In the genomic region with DNA sequence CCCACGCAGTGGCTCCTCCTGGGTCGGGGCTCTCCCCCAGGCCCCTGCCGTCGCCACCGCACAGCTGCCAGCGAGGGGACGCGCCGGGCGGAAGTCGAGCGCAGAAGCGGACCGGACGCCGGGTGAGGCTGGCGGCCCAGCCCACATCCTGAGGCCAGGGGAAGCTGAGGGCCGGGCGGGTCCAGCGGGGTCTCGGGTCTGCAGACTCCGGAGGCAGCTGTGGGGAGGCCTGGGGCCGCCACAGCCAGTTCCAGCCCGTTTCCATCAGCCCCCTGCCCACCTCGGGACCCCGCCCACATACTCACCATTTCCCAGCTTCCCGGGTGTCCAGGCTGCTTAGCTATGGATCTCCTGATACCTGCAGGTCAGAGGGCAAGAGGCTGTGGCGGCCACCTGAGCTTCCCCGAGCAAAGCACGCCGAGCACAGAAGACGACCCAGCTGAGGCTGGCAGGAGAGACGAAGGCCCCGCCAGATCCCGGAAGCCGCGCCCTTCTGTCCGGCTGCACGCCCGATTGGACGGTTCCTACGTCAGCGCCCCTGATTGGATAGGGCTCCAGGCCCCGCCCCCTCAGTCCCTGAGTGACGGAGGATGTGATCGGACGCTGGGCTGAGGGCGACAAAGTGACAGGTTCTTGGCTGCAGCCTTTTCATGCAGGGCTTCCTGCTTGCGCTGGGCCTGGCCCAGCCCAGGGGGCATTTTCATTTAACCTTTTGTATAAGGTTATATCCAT, we compare ENCODE assay signal across 9 cellular contexts. TPM values are rescaled to one million over a fixed set of nuclear protein-coding genes. Genes with fewer than 3 reads are reported as not detected.
DNase-seq lines count a peak whose midpoint lies in the region; ATAC-seq lines count a peak whose summit lies in the region.
"Had no signal": no experiment of that assay in that cellular context is flagged by ENCODE, and none has a peak within 500 bp of the region (broad histone marks: within the 10 kb centered on the region; RNA-seq: fewer than 3 reads in every experiment).

No MANE protein-coding gene starts in this region.

- intact Hi-C loops in activated CD4-positive, alpha-beta T cell treated with anti-CD3 and anti-CD28 coated beads, Interleukin-2, amount 10 ng/mL, durations not matched to agents 24 days and 14 days (cut with micrococcal nuclease): loop anchor here (1.0 to 5.0 kb wide), 6 partner anchors 38 to 1617 kb away; partner anchors contain the start of genes SH3BP5L, ZNF124, ZNF496 and ZNF669

- peak overlapping the region; percentile 90 to 99 (median 94) for H3K27ac ChIP-seq in BLaER1 treated with 17β-estradiol and CSF1 and Interleukin-3, amounts not matched to agents 10 nM and 100 nM

- peak overlapping the region; percentile 95 for H3K4me3 Mint-ChIP-seq in activated CD4-positive, alpha-beta T cell treated with anti-CD3 and anti-CD28 coated beads, Interleukin-2, amount 10 ng/mL, durations not matched to agents 24 days and 14 days

- H3K36me3 ChIP-seq in BLaER1 treated with 17β-estradiol and CSF1 and Interleukin-3, amounts not matched to agents 10 nM and 100 nM: peaks cover 35 to 40% (median 38%) of the 10 kb centered on the region in 11 experiments

- peaks cover 4% of the 10 kb centered on the region for H3K27me3 Mint-ChIP-seq in activated CD4-positive, alpha-beta T cell treated with anti-CD3 and anti-CD28 coated beads, Interleukin-2, amount 10 ng/mL, durations not matched to agents 24 days and 14 days

- peak overlapping the region; percentile 90 to 96 (median 94) for H3K4me3 ChIP-seq in BLaER1 treated with 17β-estradiol and CSF1 and Interleukin-3, amounts not matched to agents 10 nM and 100 nM

- peak overlapping the region; percentile 91 to 98 (median 94) for H3K9ac ChIP-seq in BLaER1 treated with 17β-estradiol and CSF1 and Interleukin-3, amounts not matched to agents 10 nM and 100 nM

- peaks cover 29 to 39% (median 36%) of the 10 kb centered on the region in 11 experiments for H3K9me3 ChIP-seq in BLaER1 treated with 17β-estradiol and CSF1 and Interleukin-3, amounts not matched to agents 10 nM and 100 nM (replicated peaks in 1 of 11)

- H4K20me1 ChIP-seq in BLaER1 treated with 17β-estradiol and CSF1 and Interleukin-3, amounts not matched to agents 10 nM and 100 nM: peaks cover 11 to 50% (median 36%) of the 10 kb centered on the region in 11 experiments; a peak in 18 of 22 replicates

- DNase-seq in NCI-H526 (lab: John Stamatoyannopoulos, UW) (peak; percentile 74 to 96), dedifferentiated amniotic fluid mesenchymal stem cell (ENCODE audit: extremely low spot score) (peak; percentile 95), left lobe of liver (ENCODE audit: low spot score) (peak; percentile 98)
- DNase-seq in activated CD4-positive, alpha-beta T cell treated with anti-CD3 and anti-CD28 coated beads, Interleukin-2, amount 10 ng/mL, durations not matched to agents 24 days and 14 days: peak; percentile 99
- peak; percentile 97 to 98 for DNase-seq in stimulated activated CD4-positive, alpha-beta T cell treated with anti-CD3 and anti-CD28 coated beads, Interleukin-2, amount 100 ng/mL, for 24 hours

- H3K27ac Mint-ChIP-seq in activated CD4-positive, alpha-beta T cell treated with anti-CD3 and anti-CD28 coated beads, Interleukin-2, amount 10 ng/mL, durations not matched to agents 24 days and 14 days: peak overlapping the region; percentile 94

- peak; percentile 95 for ATAC-seq in GM19328 (IDR thresholded peaks at IDR 0.05; ENCODE audit: unreplicated experiment)
- peak; percentile 87 for ATAC-seq in HG03469 (IDR thresholded peaks at IDR 0.05; ENCODE audit: unreplicated experiment)
- peak; percentile 100 for ATAC-seq in left lobe of liver

- H3K4me1 ChIP-seq in BLaER1 treated with 17β-estradiol and CSF1 and Interleukin-3, amounts not matched to agents 10 nM and 100 nM: peaks cover 17 to 41% (median 24%) of the 10 kb centered on the region in 10 experiments

- H3K9me3 Mint-ChIP-seq in activated CD4-positive, alpha-beta T cell treated with anti-CD3 and anti-CD28 coated beads, Interleukin-2, amount 10 ng/mL, durations not matched to agents 24 days and 14 days: peaks cover 16% of the 10 kb centered on the region

- peaks cover 41% of the 10 kb centered on the region for H3K36me3 Mint-ChIP-seq in activated CD4-positive, alpha-beta T cell treated with anti-CD3 and anti-CD28 coated beads, Interleukin-2, amount 10 ng/mL, durations not matched to agents 24 days and 14 days (ENCODE audit: low read depth)

- H3K27me3 ChIP-seq in BLaER1 treated with 17β-estradiol and CSF1 and Interleukin-3, amounts not matched to agents 10 nM and 100 nM: no peaks in the 10 kb centered on the region

- peak overlapping the region; percentile 74 to 95 (median 91) for H3K4me2 ChIP-seq in BLaER1 treated with 17β-estradiol and CSF1 and Interleukin-3, amounts not matched to agents 10 nM and 100 nM

- H3K4me1 Mint-ChIP-seq in activated CD4-positive, alpha-beta T cell treated with anti-CD3 and anti-CD28 coated beads, Interleukin-2, amount 10 ng/mL, durations not matched to agents 24 days and 14 days: peaks cover 33% of the 10 kb centered on the region

RNA-seq across cellular contexts. Expression of gene ZNF124, which starts 38.7 kb away (rescaled TPM):
- total RNA-seq in activated CD4-positive, alpha-beta T cell treated with anti-CD3 and anti-CD28 coated beads, Interleukin-2, amount 10 ng/mL, durations not matched to agents 24 days and 14 days: 14.9 and 18.5 TPM in 2 replicates
- total RNA-seq in left lobe of liver: 5.3 TPM

RNA-seq across cellular contexts. Expression of gene VN1R5, which starts 45.3 kb away (rescaled TPM):
- total RNA-seq in activated CD4-positive, alpha-beta T cell treated with anti-CD3 and anti-CD28 coated beads, Interleukin-2, amount 10 ng/mL, durations not matched to agents 24 days and 14 days: not detected in 2 replicates
- total RNA-seq in left lobe of liver: not detected
- total RNA-seq: temporal lobe had no signal

Comparison
In these comparisons a context has a peak if more than half of its experiments do, and no peak if none do; other contexts are left out.
1. Peak in every context shown above with its lines: DNase-seq, ATAC-seq, H3K4me3 ChIP-seq and H3K27ac ChIP-seq.